ENCODE assay signal across 23 cellular contexts in the genomic region with DNA sequence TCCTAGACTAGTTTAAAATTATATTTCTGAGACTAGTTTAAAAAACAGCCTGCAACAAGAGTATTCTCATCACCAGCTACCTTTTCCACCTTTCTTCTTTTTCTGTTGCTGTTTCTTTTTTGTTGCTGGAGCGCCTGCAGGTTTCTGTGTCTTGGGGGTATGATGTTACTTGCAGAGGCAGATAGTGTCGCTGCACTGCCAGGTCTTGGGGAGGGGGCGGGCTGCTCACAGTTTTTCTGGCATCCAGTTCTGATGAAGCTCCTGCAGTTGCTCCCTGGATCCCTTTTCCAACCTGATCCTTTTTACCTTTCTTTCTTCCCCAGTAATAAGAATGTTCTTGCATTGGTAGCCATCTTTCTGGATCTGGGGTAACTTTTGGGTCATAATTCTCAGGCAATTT. TPM values are rescaled to one million over a fixed set of nuclear protein-coding genes. Genes with fewer than 3 reads are reported as not detected.
A peak's percentile ranks its signal among the peaks of the same experiment; 100 is the strongest.
DNase-seq lines count a peak whose midpoint lies in the region; ATAC-seq and TF ChIP-seq lines count a peak whose summit lies in the region.
"Had no signal": no experiment of that assay in that cellular context is flagged by ENCODE, and none has a peak within 500 bp of the region (broad histone marks: within the 10 kb centered on the region; RNA-seq: fewer than 3 reads in every experiment).

No MANE protein-coding gene starts in this region.

- TF ChIP-seq POLR2A in GM18505 (IDR thresholded peaks at IDR 0.05; ENCODE audit: borderline replicate concordance, extremely low read depth, insufficient read depth, insufficient read length) = no peak

- TF ChIP-seq CTCF in WTC11 (IDR thresholded peaks at IDR 0.05) = no peak
- TF ChIP-seq CTCF in neural crest cell (conservative IDR thresholded peaks at IDR 0.05) = no peak

- DNase-seq in H7 (peak; percentile 43), WTC11 (ENCODE audit: low spot score) (no peak), left kidney (ENCODE audit: low read depth, low spot score) (peak; percentile 62), neural crest cell (ENCODE audit: low read depth, low spot score) (no peak), DMS 273 treated with DMSO at 0.1 percent for 48 hours (lab: John Stamatoyannopoulos, UW) (no peak), glomerular visceral epithelial cell (ENCODE audit: extremely low spot score) (no peak)
- DNase-seq: AML-193; C1 segment of cervical spinal cord; CD8-positive, alpha-beta memory T cell; DMS53; GF-D8; HCEC 1CT; KBM-7; NCI-H1105 treated with DMSO at 0.1 percent for 48 hours; NCI-H2029 treated with DMSO at 0.1 percent for 48 hours; NCI-H226; NCI-H510A treated with DMSO at 0.1 percent for 48 hours; NCI-H748 treated with DMSO at 0.1 percent for 48 hours; PC-9; SHP77 treated with DMSO at 0.1 percent for 48 hours had no signal

- peaks cover 22% of the 10 kb centered on the region for H3K36me3 Mint-ChIP-seq in WTC11
- H3K36me3 Mint-ChIP-seq in neural crest cell (ENCODE audit: low read depth) = peaks cover 14% of the 10 kb centered on the region

- no peaks in the 10 kb centered on the region for H3K27me3 ChIP-seq in H7 (ENCODE audit: control insufficient read depth, insufficient read depth, low read length)

- POLR2A ChIA-PET in WTC11 (lab: Charles Lee) = interaction anchor here (2.3 kb wide), 1 partner anchor 8 kb away, joined by 6 read pairs; a partner anchor contains a TSS

- CTCF ChIA-PET in WTC11 (lab: Charles Lee) = interaction anchor here (0.9 to 1.9 kb wide), 3 partner anchors 16 to 364 kb away, joined by 3 to 10 read pairs (median 4); no protein-coding TSS in a partner anchor

- ATAC-seq in WTC11 (peak; percentile 20), GM18505 (IDR thresholded peaks at IDR 0.05; ENCODE audit: unreplicated experiment) (no peak), GM21360 (IDR thresholded peaks at IDR 0.05; ENCODE audit: unreplicated experiment) (no peak)
- ATAC-seq: HepG2 had no signal

- H3K27me3 Mint-ChIP-seq in WTC11 (ENCODE audit: low read depth) (no peaks in the 10 kb centered on the region), neural crest cell (ENCODE audit: low read depth) (peaks cover 48% of the 10 kb centered on the region)

- H3K27ac Mint-ChIP-seq in WTC11 (no peak overlapping the region), neural crest cell (ENCODE audit: unreplicated experiment) (no peak overlapping the region)

- peaks cover 12% of the 10 kb centered on the region for H3K36me3 ChIP-seq in H7 (replicated peaks; ENCODE audit: control insufficient read depth, insufficient read depth, low read length)

- no peaks in the 10 kb centered on the region for H3K9me3 Mint-ChIP-seq in WTC11
- no peaks in the 10 kb centered on the region for H3K9me3 Mint-ChIP-seq in neural crest cell

- no peak overlapping the region for H3K4me3 ChIP-seq in H7 (ENCODE audit: insufficient read depth, low read depth, low read length)
- H3K4me3 ChIP-seq: PC-9 had no signal

- no peak overlapping the region for H3K4me3 Mint-ChIP-seq in WTC11
- peak overlapping the region; percentile 69 for H3K4me3 Mint-ChIP-seq in neural crest cell
- H3K4me3 Mint-ChIP-seq: CD8-positive, alpha-beta memory T cell had no signal

- peaks cover 60% of the 10 kb centered on the region for H3K4me1 Mint-ChIP-seq in WTC11
- peaks cover 49% of the 10 kb centered on the region for H3K4me1 Mint-ChIP-seq in neural crest cell

TF ChIP-seq in WTC11, 78 proteins besides CTCF, POLR2A, EP300 and RAD21 (continues in another document):
- TF ChIP-seq, protein P1, sequence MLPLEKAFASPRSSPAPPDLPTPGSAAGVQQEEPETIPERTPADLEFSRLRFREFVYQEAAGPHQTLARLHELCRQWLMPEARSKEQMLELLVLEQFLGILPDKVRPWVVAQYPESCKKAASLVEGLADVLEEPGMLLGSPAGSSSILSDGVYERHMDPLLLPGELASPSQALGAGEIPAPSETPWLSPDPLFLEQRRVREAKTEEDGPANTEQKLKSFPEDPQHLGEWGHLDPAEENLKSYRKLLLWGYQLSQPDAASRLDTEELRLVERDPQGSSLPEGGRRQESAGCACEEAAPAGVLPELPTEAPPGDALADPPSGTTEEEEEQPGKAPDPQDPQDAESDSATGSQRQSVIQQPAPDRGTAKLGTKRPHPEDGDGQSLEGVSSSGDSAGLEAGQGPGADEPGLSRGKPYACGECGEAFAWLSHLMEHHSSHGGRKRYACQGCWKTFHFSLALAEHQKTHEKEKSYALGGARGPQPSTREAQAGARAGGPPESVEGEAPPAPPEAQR (CRISPR knock-in tag; IDR thresholded peaks at IDR 0.05) = no peak
- TF ChIP-seq, protein P2, sequence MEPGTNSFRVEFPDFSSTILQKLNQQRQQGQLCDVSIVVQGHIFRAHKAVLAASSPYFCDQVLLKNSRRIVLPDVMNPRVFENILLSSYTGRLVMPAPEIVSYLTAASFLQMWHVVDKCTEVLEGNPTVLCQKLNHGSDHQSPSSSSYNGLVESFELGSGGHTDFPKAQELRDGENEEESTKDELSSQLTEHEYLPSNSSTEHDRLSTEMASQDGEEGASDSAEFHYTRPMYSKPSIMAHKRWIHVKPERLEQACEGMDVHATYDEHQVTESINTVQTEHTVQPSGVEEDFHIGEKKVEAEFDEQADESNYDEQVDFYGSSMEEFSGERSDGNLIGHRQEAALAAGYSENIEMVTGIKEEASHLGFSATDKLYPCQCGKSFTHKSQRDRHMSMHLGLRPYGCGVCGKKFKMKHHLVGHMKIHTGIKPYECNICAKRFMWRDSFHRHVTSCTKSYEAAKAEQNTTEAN (CRISPR knock-in tag; IDR thresholded peaks at IDR 0.05) = no peak
- TF ChIP-seq, protein P3, sequence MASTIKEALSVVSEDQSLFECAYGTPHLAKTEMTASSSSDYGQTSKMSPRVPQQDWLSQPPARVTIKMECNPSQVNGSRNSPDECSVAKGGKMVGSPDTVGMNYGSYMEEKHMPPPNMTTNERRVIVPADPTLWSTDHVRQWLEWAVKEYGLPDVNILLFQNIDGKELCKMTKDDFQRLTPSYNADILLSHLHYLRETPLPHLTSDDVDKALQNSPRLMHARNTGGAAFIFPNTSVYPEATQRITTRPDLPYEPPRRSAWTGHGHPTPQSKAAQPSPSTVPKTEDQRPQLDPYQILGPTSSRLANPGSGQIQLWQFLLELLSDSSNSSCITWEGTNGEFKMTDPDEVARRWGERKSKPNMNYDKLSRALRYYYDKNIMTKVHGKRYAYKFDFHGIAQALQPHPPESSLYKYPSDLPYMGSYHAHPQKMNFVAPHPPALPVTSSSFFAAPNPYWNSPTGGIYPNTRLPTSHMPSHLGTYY (CRISPR knock-in tag; IDR thresholded peaks at IDR 0.05) = no peak
- TF ChIP-seq, protein P4, sequence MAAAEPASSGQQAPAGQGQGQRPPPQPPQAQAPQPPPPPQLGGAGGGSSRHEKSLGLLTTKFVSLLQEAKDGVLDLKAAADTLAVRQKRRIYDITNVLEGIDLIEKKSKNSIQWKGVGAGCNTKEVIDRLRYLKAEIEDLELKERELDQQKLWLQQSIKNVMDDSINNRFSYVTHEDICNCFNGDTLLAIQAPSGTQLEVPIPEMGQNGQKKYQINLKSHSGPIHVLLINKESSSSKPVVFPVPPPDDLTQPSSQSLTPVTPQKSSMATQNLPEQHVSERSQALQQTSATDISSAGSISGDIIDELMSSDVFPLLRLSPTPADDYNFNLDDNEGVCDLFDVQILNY (CRISPR knock-in tag; IDR thresholded peaks at IDR 0.05) = no peak
- TF ChIP-seq, protein P5, sequence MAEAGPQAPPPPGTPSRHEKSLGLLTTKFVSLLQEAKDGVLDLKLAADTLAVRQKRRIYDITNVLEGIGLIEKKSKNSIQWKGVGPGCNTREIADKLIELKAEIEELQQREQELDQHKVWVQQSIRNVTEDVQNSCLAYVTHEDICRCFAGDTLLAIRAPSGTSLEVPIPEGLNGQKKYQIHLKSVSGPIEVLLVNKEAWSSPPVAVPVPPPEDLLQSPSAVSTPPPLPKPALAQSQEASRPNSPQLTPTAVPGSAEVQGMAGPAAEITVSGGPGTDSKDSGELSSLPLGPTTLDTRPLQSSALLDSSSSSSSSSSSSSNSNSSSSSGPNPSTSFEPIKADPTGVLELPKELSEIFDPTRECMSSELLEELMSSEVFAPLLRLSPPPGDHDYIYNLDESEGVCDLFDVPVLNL (CRISPR knock-in tag; IDR thresholded peaks at IDR 0.05; ENCODE audit: borderline replicate concordance, low read depth) = no peak
- no peak for TF ChIP-seq ZBTB21 (CRISPR knock-in tag; IDR thresholded peaks at IDR 0.05; ENCODE audit: borderline replicate concordance)
- TF ChIP-seq GABPB1 (CRISPR knock-in tag; IDR thresholded peaks at IDR 0.05) = no peak
- no peak for TF ChIP-seq MXD4 (CRISPR knock-in tag; IDR thresholded peaks at IDR 0.05; ENCODE audit: borderline replicate concordance)
- TF ChIP-seq, protein P6, sequence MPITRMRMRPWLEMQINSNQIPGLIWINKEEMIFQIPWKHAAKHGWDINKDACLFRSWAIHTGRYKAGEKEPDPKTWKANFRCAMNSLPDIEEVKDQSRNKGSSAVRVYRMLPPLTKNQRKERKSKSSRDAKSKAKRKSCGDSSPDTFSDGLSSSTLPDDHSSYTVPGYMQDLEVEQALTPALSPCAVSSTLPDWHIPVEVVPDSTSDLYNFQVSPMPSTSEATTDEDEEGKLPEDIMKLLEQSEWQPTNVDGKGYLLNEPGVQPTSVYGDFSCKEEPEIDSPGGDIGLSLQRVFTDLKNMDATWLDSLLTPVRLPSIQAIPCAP (CRISPR knock-in tag; IDR thresholded peaks at IDR 0.05) = no peak
- no peak for TF ChIP-seq ZNF121 (CRISPR knock-in tag; IDR thresholded peaks at IDR 0.05)
- no peak for TF ChIP-seq ATF1 (CRISPR knock-in tag; IDR thresholded peaks at IDR 0.05)
- no peak for TF ChIP-seq NR3C1 (CRISPR knock-in tag; conservative IDR thresholded peaks at IDR 0.05; ENCODE audit: low read depth)

RNA-seq across cellular contexts. Expression of a gene that starts 2.8 kb away (rescaled TPM):
- 2,373 and 3,387 TPM in 2 replicates for total RNA-seq in H7 (2014; rRNA removed; shearing (Covaris generic))
- total RNA-seq in WTC11 (2021) = 2,395 to 2,803 TPM (median 2,637 TPM) in 3 replicates
- 2,144 and 2,246 TPM in 2 replicates for total RNA-seq in neural crest cell

RNA-seq across cellular contexts. Expression of a gene that starts 8.0 kb away (rescaled TPM):
- 21.0 and 28.9 TPM in 2 replicates for total RNA-seq in H7 (2014; rRNA removed; shearing (Covaris generic))
- 28.7 to 32.5 TPM (median 32.1 TPM) in 3 replicates for total RNA-seq in WTC11 (2021)
- total RNA-seq in neural crest cell = 32.0 and 34.3 TPM in 2 replicates

RNA-seq across cellular contexts. Expression of a gene that starts 34.6 kb away (rescaled TPM):
- total RNA-seq in H7 (2014; rRNA removed; shearing (Covaris generic)) = 62.5 and 66.6 TPM in 2 replicates
- total RNA-seq in WTC11 (2021) (64.1 to 71.4 TPM (median 68.9 TPM) in 3 replicates), neural crest cell (65.8 and 68.7 TPM in 2 replicates)

Comparison
In these comparisons a context has a peak if more than half of its experiments do, and no peak if none do; other contexts are left out.
1. DNase-seq: peak in H7 (single experiment) and left kidney (single experiment); none in WTC11 (single experiment), neural crest cell (single experiment), DMS 273 treated with DMSO at 0.1 percent for 48 hours (single experiment) and glomerular visceral epithelial cell (single experiment).